Comparison of ENCODE assay signal across 8 cellular contexts in genomic region chr3:195895900-195896360, GRCh38. TPM values are rescaled to one million over a fixed set of nuclear protein-coding genes. Genes with fewer than 3 reads are reported as not detected.
DNase-seq lines count a peak whose midpoint lies in the region; ATAC-seq and TF ChIP-seq lines count a peak whose summit lies in the region.

No MANE protein-coding gene starts in this region.

- no peaks in the 10 kb centered on the region for H3K9me3 Mint-ChIP-seq in T-helper 2 cell treated with Interferon-gamma antibody and Interleukin-4, amounts not matched to agents 5 μg/mL and 100 μg/mL, for 36 hours

- H3K36me3 ChIP-seq in iPS-15b (ENCODE audit: control insufficient read depth, insufficient read depth, low read length) (peaks cover 3% of the 10 kb centered on the region), skeletal muscle satellite cell (ENCODE audit: insufficient read depth, low read length) (no peaks in the 10 kb centered on the region)

- peak overlapping the region; percentile 83 for H3K4me3 Mint-ChIP-seq in T-helper 2 cell treated with Interferon-gamma antibody and Interleukin-4, amounts not matched to agents 5 μg/mL and 100 μg/mL, for 36 hours

- H3K27me3 ChIP-seq in iPS-15b (ENCODE audit: control insufficient read depth, insufficient read depth, low read length) (no peaks in the 10 kb centered on the region), skeletal muscle satellite cell (ENCODE audit: control insufficient read depth, insufficient read depth, low read length) (no peaks in the 10 kb centered on the region)

- H3K4me1 Mint-ChIP-seq in T-helper 2 cell treated with Interferon-gamma antibody and Interleukin-4, amounts not matched to agents 5 μg/mL and 100 μg/mL, for 36 hours (ENCODE audit: low read depth) = peaks cover 44% of the 10 kb centered on the region

- in situ Hi-C loops in astrocyte of the cerebellum (cut with HindIII; ENCODE audit: low sequenced_read_pairs) = no loop called here

- peaks cover 15% of the 10 kb centered on the region for H3K36me3 Mint-ChIP-seq in T-helper 2 cell treated with Interferon-gamma antibody and Interleukin-4, amounts not matched to agents 5 μg/mL and 100 μg/mL, for 36 hours (ENCODE audit: low read depth)

- H3K4me3 ChIP-seq in astrocyte of the cerebellum (ENCODE audit: low read depth, low read length) (peak overlapping the region; percentile 59), iPS-15b (ENCODE audit: low read depth, low read length) (peak overlapping the region; percentile 67), skeletal muscle satellite cell (ENCODE audit: low read length) (peak overlapping the region; percentile 77)

- H3K4me1 ChIP-seq in iPS-15b (ENCODE audit: control insufficient read depth, insufficient read depth, low read length) (peaks cover 6% of the 10 kb centered on the region), skeletal muscle satellite cell (ENCODE audit: control insufficient read depth, insufficient read depth, low read length) (peaks cover 61% of the 10 kb centered on the region)

- DNase-seq in HUDEP-2 (lab: John Stamatoyannopoulos, UW; ENCODE audit: unreplicated experiment in 76 of 76) = peak in 61 of 76 experiments; percentile 3 to 72 (median 47)
- peak; percentile 71 for DNase-seq in T-helper 2 cell treated with Interferon-gamma antibody and Interleukin-4, amounts not matched to agents 5 μg/mL and 100 μg/mL, for 36 hours (ENCODE audit: low spot score)
- no peak for DNase-seq in astrocyte of the cerebellum (ENCODE audit: low read depth)

- no peaks in the 10 kb centered on the region for H3K27me3 Mint-ChIP-seq in T-helper 2 cell treated with Interferon-gamma antibody and Interleukin-4, amounts not matched to agents 5 μg/mL and 100 μg/mL, for 36 hours (ENCODE audit: low read depth)

- H3K27ac ChIP-seq in C4-2B = peak overlapping the region; percentile 64

- H3K9me3 ChIP-seq in iPS-15b (ENCODE audit: control insufficient read depth, insufficient read depth, low read length) (no peaks in the 10 kb centered on the region), skeletal muscle satellite cell (replicated peaks; ENCODE audit: low read length) (no peaks in the 10 kb centered on the region)

- H3K27ac Mint-ChIP-seq in T-helper 2 cell treated with Interferon-gamma antibody and Interleukin-4, amounts not matched to agents 5 μg/mL and 100 μg/mL, for 36 hours = peak overlapping the region; percentile 86

- H3K9ac ChIP-seq in iPS-15b (ENCODE audit: low read depth, low read length) = peak overlapping the region; percentile 60
- H3K9ac ChIP-seq in skeletal muscle satellite cell (ENCODE audit: low read depth, low read length) = peak overlapping the region; percentile 56

- TF ChIP-seq CTCF in C4-2B (conservative IDR thresholded peaks at IDR 0.05) = no peak
- no peak for TF ChIP-seq CTCF in astrocyte of the cerebellum (IDR thresholded peaks at IDR 0.05; ENCODE audit: low read depth, low read length, missing control alignments)

- H3K4me2 ChIP-seq in skeletal muscle satellite cell (ENCODE audit: low read length) = peak overlapping the region; percentile 82

- ATAC-seq in GM19395 (IDR thresholded peaks at IDR 0.05; ENCODE audit: unreplicated experiment) = peak; percentile 51
- no peak for ATAC-seq in HG03520 (IDR thresholded peaks at IDR 0.05; ENCODE audit: unreplicated experiment)

RNA-seq across cellular contexts. Expression of gene TNK2, which starts 12.4 kb away (rescaled TPM):
- total RNA-seq in skeletal muscle satellite cell (2012; rRNA removed) = 5.6 and 8.1 TPM in 2 replicates
